ENCODE assay signal across 17 cellular contexts in genomic region chr5:180975338-180975737, GRCh38. TPM values are rescaled to one million over a fixed set of nuclear protein-coding genes. Genes with fewer than 3 reads are reported as not detected.
DNase-seq lines count a peak whose midpoint lies in the region; ATAC-seq and TF ChIP-seq lines count a peak whose summit lies in the region.
"Had no signal": no experiment of that assay in that cellular context is flagged by ENCODE, and none has a peak within 500 bp of the region (broad histone marks: within the 10 kb centered on the region; RNA-seq: fewer than 3 reads in every experiment).

No MANE protein-coding gene starts in this region.

- H3K27ac Mint-ChIP-seq in activated CD4-positive, alpha-beta T cell treated with anti-CD3 and anti-CD28 coated beads for 36 hours, result no peak overlapping the region
- H3K27ac Mint-ChIP-seq: activated CD4-positive, alpha-beta T cell treated with anti-CD3 and anti-CD28 coated beads, Interleukin-2, amount 10 ng/mL, durations not matched to agents 7 days and 5 days had no signal

- no peak for TF ChIP-seq CTCF in esophagus squamous epithelium (IDR thresholded peaks at IDR 0.05)

- H3K4me3 Mint-ChIP-seq in activated CD4-positive, alpha-beta T cell treated with anti-CD3 and anti-CD28 coated beads for 36 hours, result no peak overlapping the region
- H3K4me3 Mint-ChIP-seq: activated CD4-positive, alpha-beta T cell treated with anti-CD3 and anti-CD28 coated beads, Interleukin-2, amount 10 ng/mL, durations not matched to agents 7 days and 5 days had no signal

- no peaks in the 10 kb centered on the region for H3K27me3 Mint-ChIP-seq in activated CD4-positive, alpha-beta T cell treated with anti-CD3 and anti-CD28 coated beads for 36 hours
- H3K27me3 Mint-ChIP-seq: activated CD4-positive, alpha-beta T cell treated with anti-CD3 and anti-CD28 coated beads, Interleukin-2, amount 10 ng/mL, durations not matched to agents 7 days and 5 days had no signal

- H3K9me3 Mint-ChIP-seq in activated CD4-positive, alpha-beta T cell treated with anti-CD3 and anti-CD28 coated beads for 36 hours (ENCODE audit: low read depth), result no peaks in the 10 kb centered on the region
- H3K9me3 Mint-ChIP-seq: activated CD4-positive, alpha-beta T cell treated with anti-CD3 and anti-CD28 coated beads, Interleukin-2, amount 10 ng/mL, durations not matched to agents 7 days and 5 days had no signal

- no peak for DNase-seq in activated CD4-positive, alpha-beta T cell treated with anti-CD3 and anti-CD28 coated beads for 36 hours
- no peak for DNase-seq in activated CD4-positive, alpha-beta T cell treated with anti-CD3 and anti-CD28 coated beads for 1 hour
- DNase-seq in stimulated activated naive CD8-positive, alpha-beta T cell treated with anti-CD3 and anti-CD28 coated beads, Interleukin-15, Interleukin-2, amounts not matched to agents 100 U/mL and 50 U/mL, for 24 hours, result peak; percentile 10
- DNase-seq in esophagus squamous epithelium (lab: John Stamatoyannopoulos, UW) (no peak), NCI-H2196 (lab: John Stamatoyannopoulos, UW; ENCODE audit: unreplicated experiment) (no peak)
- DNase-seq in NK-92 treated with Interleukin-12 subunit alpha and Interleukin-12 subunit beta, amount 100 ng/mL, for 24 hours (lab: John Stamatoyannopoulos, UW), result no peak
- DNase-seq: activated CD4-positive, alpha-beta T cell treated with anti-CD3 and anti-CD28 coated beads, Interleukin-2, amount 10 ng/mL, durations not matched to agents 7 days and 5 days; islet precursor cell; NCI-H1417 treated with DMSO at 0.1 percent for 48 hours; ovary had no signal

- TF ChIP-seq POLR2A in esophagus squamous epithelium (IDR thresholded peaks at IDR 0.05), result no peak

- intact Hi-C loops in activated CD4-positive, alpha-beta T cell treated with anti-CD3 and anti-CD28 coated beads for 36 hours (cut with DNase I, micrococcal nuclease), result no loop called here
- intact Hi-C loops in esophagus squamous epithelium (cut with DNase I), result no loop called here

- no peaks in the 10 kb centered on the region for H3K36me3 Mint-ChIP-seq in activated CD4-positive, alpha-beta T cell treated with anti-CD3 and anti-CD28 coated beads for 36 hours (ENCODE audit: low read depth)

- no peaks in the 10 kb centered on the region for H3K4me1 ChIP-seq in esophagus squamous epithelium

- no peak overlapping the region for H3K27ac ChIP-seq in esophagus squamous epithelium
- H3K27ac ChIP-seq: 22Rv1, ovary, thoracic aorta had no signal

- no peaks in the 10 kb centered on the region for H3K9me3 ChIP-seq in esophagus squamous epithelium
- H3K9me3 ChIP-seq: ovary, thoracic aorta had no signal

- H3K4me1 Mint-ChIP-seq in activated CD4-positive, alpha-beta T cell treated with anti-CD3 and anti-CD28 coated beads for 36 hours, result peaks cover 10% of the 10 kb centered on the region

- H3K27me3 ChIP-seq in esophagus squamous epithelium, result no peaks in the 10 kb centered on the region
- H3K27me3 ChIP-seq: ovary had no signal

- POLR2A ChIA-PET in activated CD4-positive, alpha-beta T cell treated with anti-CD3 and anti-CD28 coated beads for 36 hours (lab: Charles Lee), result interaction anchor here (0.6 kb wide), 1 partner anchor 16 kb away, joined by 6 read pairs; no protein-coding TSS in a partner anchor

- no peaks in the 10 kb centered on the region for H3K36me3 ChIP-seq in esophagus squamous epithelium
- H3K36me3 ChIP-seq: ovary, thoracic aorta had no signal

- 73 to 100% methylated on average over 1 to 2 of the region's 2 CpGs for WGBS in esophagus squamous epithelium, 2 donors

- CTCF ChIA-PET in activated CD4-positive, alpha-beta T cell treated with anti-CD3 and anti-CD28 coated beads for 36 hours (lab: Charles Lee), result no interaction called here

- no peak overlapping the region for H3K4me3 ChIP-seq in esophagus squamous epithelium
- H3K4me3 ChIP-seq: ovary, thoracic aorta had no signal

- ATAC-seq in activated CD4-positive, alpha-beta T cell treated with anti-CD3 and anti-CD28 coated beads for 36 hours, result peak; percentile 78
- ATAC-seq in GM21825 (IDR thresholded peaks at IDR 0.05; ENCODE audit: unreplicated experiment) (peak; percentile 96), HG03439 (IDR thresholded peaks at IDR 0.05; ENCODE audit: unreplicated experiment) (peak; percentile 91)
- ATAC-seq in stimulated activated naive CD8-positive, alpha-beta T cell treated with anti-CD3 and anti-CD28 coated beads, Interleukin-15, Interleukin-2, amounts not matched to agents 100 U/mL and 50 U/mL, for 24 hours, result peak; percentile 76

RNA-seq across cellular contexts. Expression of gene BTNL3, which starts 13.3 kb away (rescaled TPM):
- total RNA-seq in activated CD4-positive, alpha-beta T cell treated with anti-CD3 and anti-CD28 coated beads for 36 hours, result not detected
- not detected for total RNA-seq in esophagus squamous epithelium
- total RNA-seq: activated CD4-positive, alpha-beta T cell treated with anti-CD3 and anti-CD28 coated beads, Interleukin-2, amount 10 ng/mL, durations not matched to agents 7 days and 5 days; astrocyte; epithelial cell of proximal tubule; RPMI7951; thoracic aorta had no signal
